In genomic region chr17:79800325-79801155, GRCh38 we compare ENCODE assay signal across 8 cellular contexts. TPM values are rescaled to one million over a fixed set of nuclear protein-coding genes. Genes with fewer than 3 reads are reported as not detected.
DNase-seq lines count a peak whose midpoint lies in the region; ATAC-seq, FAIRE-seq and TF ChIP-seq lines count a peak whose summit lies in the region.

No MANE protein-coding gene starts in this region.

- H3K36me3 ChIP-seq in kidney (ENCODE audit: control insufficient read depth in 1 of 2, insufficient read depth in 2 of 2, low read length in 2 of 2) = no peaks in the 10 kb centered on the region

- no peaks in the 10 kb centered on the region for H3K9me3 Mint-ChIP-seq in activated T-cell treated with anti-CD3 and anti-CD28 coated beads, Interleukin-2, amount 50 U/mL, for 4 hours

- peak overlapping the region; percentile 61 for H3K4me3 Mint-ChIP-seq in activated T-cell treated with anti-CD3 and anti-CD28 coated beads, Interleukin-2, amount 50 U/mL, for 4 hours

- H3K9ac ChIP-seq in kidney (ENCODE audit: low read length in 2 of 2) = no peak overlapping the region

- H3K27ac ChIP-seq in kidney (ENCODE audit: low read depth in 2 of 2, low read length in 2 of 2) = no peak overlapping the region

- peak; percentile 64 for DNase-seq in SIG-M5 treated with dmso at 0.1 percent for 504 hours (lab: John Stamatoyannopoulos, UW; ENCODE audit: unreplicated experiment)
- DNase-seq in SIG-M5 (lab: John Stamatoyannopoulos, UW) = no peak
- DNase-seq in NCI-H146 treated with DMSO at 0.1 percent for 48 hours (lab: John Stamatoyannopoulos, UW; ENCODE audit: unreplicated experiment) = peak; percentile 55
- no peak for DNase-seq in activated T-cell treated with anti-CD3 and anti-CD28 coated beads, Interleukin-2, amount 50 U/mL, for 4 hours
- peak; percentile 79 for DNase-seq in kidney
- DNase-seq in midbrain (lab: John Stamatoyannopoulos, UW) = no peak

- H3K36me3 Mint-ChIP-seq in activated T-cell treated with anti-CD3 and anti-CD28 coated beads, Interleukin-2, amount 50 U/mL, for 4 hours (ENCODE audit: insufficient read depth) = no peaks in the 10 kb centered on the region

- ATAC-seq in activated T-cell treated with anti-CD3 and anti-CD28 coated beads, Interleukin-2, amount 50 U/mL, for 4 hours = no peak
- ATAC-seq in GM18867 (IDR thresholded peaks at IDR 0.05; ENCODE audit: unreplicated experiment) (no peak), HG02623 (IDR thresholded peaks at IDR 0.05; ENCODE audit: unreplicated experiment) (no peak)

- H3K4me1 Mint-ChIP-seq in activated T-cell treated with anti-CD3 and anti-CD28 coated beads, Interleukin-2, amount 50 U/mL, for 4 hours (ENCODE audit: low read depth) = peaks cover 47% of the 10 kb centered on the region

- H3K9me3 ChIP-seq in kidney (ENCODE audit: control insufficient read depth in 1 of 2, low read length in 2 of 2) = no peaks in the 10 kb centered on the region

- peaks cover 7 to 19% of the 10 kb centered on the region in 2 donors for H3K4me1 ChIP-seq in kidney (ENCODE audit: control insufficient read depth in 1 of 2, insufficient read depth in 1 of 2, low read depth in 1 of 2, low read length in 2 of 2)

- no peak for TF ChIP-seq CTCF in kidney (IDR thresholded peaks at IDR 0.05; ENCODE audit: borderline replicate concordance, extremely low read depth, insufficient read depth)

- no peak for FAIRE-seq in kidney (lab: Jason Lieb, UNC)

- peaks cover 53% of the 10 kb centered on the region for H3K27me3 Mint-ChIP-seq in activated T-cell treated with anti-CD3 and anti-CD28 coated beads, Interleukin-2, amount 50 U/mL, for 4 hours (ENCODE audit: low read depth)

- no peak overlapping the region for H3K4me3 ChIP-seq in kidney (ENCODE audit: low read length in 2 of 2)

- intact Hi-C loops in kidney (cut with DNase I) = no loop called here

RNA-seq across cellular contexts. Expression of gene CBX8, which starts 3.7 kb away (rescaled TPM):
- total RNA-seq in activated T-cell treated with anti-CD3 and anti-CD28 coated beads, Interleukin-2, amount 50 U/mL, for 4 hours = 1 to 10 TPM; 1.7 to 4.3 (median 3.1) TPM
- 6.2 TPM for total RNA-seq in kidney
- 3.5 TPM for polyA plus RNA-seq in kidney (ENCODE audit: insufficient read depth, low read depth, low replicate concordance)

RNA-seq across cellular contexts. Expression of gene CBX2, which starts 22.6 kb away (rescaled TPM):
- total RNA-seq in activated T-cell treated with anti-CD3 and anti-CD28 coated beads, Interleukin-2, amount 50 U/mL, for 4 hours = 1 to 10 TPM; 1.0 to 2.6 (median 1.4) TPM
- total RNA-seq in kidney = 3.5 TPM
- polyA plus RNA-seq in kidney (ENCODE audit: insufficient read depth, low read depth, low replicate concordance) = 2.2 TPM

RNA-seq across cellular contexts. Expression of gene CBX4, which starts 38.7 kb away (rescaled TPM):
- total RNA-seq in activated T-cell treated with anti-CD3 and anti-CD28 coated beads, Interleukin-2, amount 50 U/mL, for 4 hours = 10 to 100 TPM; 15.3 to 16.4 (median 15.3) TPM
- total RNA-seq in kidney = 26.8 TPM
- 7.1 TPM for polyA plus RNA-seq in kidney (ENCODE audit: insufficient read depth, low read depth, low replicate concordance)

Comparison
In these comparisons a context has a peak if more than half of its experiments do, and no peak if none do; other contexts are left out.
1. DNase-seq: peak in SIG-M5 treated with dmso at 0.1 percent for 504 hours (single experiment), NCI-H146 treated with DMSO at 0.1 percent for 48 hours (single experiment) and kidney (single experiment); none in SIG-M5 (single experiment), activated T-cell treated with anti-CD3 and anti-CD28 coated beads, Interleukin-2, amount 50 U/mL, for 4 hours (single experiment) and midbrain (single experiment).